1 cellular context compared by ENCODE assay signal in genomic region chr10:50544095-50544856, GRCh38.
TF ChIP-seq lines count a peak whose summit lies in the region.

No MANE protein-coding gene starts in this region.

TF ChIP-seq in IMR-90, 13 proteins besides CTCF, POLR2A, EP300 and RAD21:
- TF ChIP-seq MAFK (IDR thresholded peaks at IDR 0.05; ENCODE audit: low read depth, low read length): peak; percentile 91
- TF ChIP-seq USF2 (IDR thresholded peaks at IDR 0.05; ENCODE audit: low read depth, low read length): no peak
